ENCODE assay signal across 19 cellular contexts in the genomic region with DNA sequence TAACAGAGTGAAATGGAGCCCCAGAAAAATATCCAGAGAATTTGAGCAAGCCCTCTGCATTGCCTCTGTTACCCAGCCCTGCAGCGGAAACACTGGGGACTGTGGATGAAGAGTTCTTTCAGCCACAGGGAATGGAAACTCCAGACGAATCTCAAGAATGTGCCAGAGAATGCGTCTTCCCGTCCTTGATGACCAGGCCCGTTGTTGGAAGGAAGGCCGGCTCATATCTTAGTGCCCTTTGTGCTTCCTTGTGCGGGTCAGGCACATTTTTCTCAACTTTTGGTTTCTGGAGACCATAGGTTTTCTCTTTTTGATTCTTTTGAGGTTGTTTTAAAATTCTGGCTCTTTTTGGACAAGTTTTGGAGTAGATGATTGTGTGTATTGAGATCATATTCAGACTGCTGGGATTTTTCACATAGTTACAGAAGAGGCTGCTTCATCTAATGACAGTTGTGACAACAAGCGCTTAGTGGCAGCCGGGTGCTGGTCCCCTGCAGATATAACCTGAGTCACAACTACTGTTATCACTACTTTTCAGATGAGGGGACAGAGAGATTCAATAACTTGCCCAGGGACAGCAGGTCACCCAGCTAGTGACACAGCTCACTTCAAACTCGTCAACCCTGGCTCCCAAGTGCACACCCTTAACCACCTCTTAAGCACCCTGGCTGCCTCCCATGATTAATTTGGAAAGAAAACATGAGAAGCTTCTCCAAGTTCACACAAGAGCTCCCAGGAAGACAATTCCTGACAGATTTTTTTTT. TPM values are rescaled to one million over a fixed set of nuclear protein-coding genes. Genes with fewer than 3 reads are reported as not detected.
DNase-seq lines count a peak whose midpoint lies in the region; ATAC-seq and TF ChIP-seq lines count a peak whose summit lies in the region.
"Had no signal": no experiment of that assay in that cellular context is flagged by ENCODE, and none has a peak within 500 bp of the region (broad histone marks: within the 10 kb centered on the region; RNA-seq: fewer than 3 reads in every experiment).

No MANE protein-coding gene starts in this region.

- H3K4me2 ChIP-seq in smooth muscle cell, result no peak overlapping the region
- H3K4me2 ChIP-seq: KMS-11 had no signal

- no peaks in the 10 kb centered on the region for H3K36me3 ChIP-seq in CD4-positive, alpha-beta memory T cell (ENCODE audit: insufficient read depth, low read length)
- H3K36me3 ChIP-seq in smooth muscle cell (ENCODE audit: low read depth) (no peaks in the 10 kb centered on the region), lower lobe of right lung (no peaks in the 10 kb centered on the region)
- H3K36me3 ChIP-seq: heart right ventricle, upper lobe of left lung had no signal

- no peaks in the 10 kb centered on the region for H3K9me3 ChIP-seq in CD4-positive, alpha-beta memory T cell (ENCODE audit: control insufficient read depth in 1 of 2, low read length in 2 of 2)
- H3K9me3 ChIP-seq in right cardiac atrium (ENCODE audit: control insufficient read depth, low read length), result no peaks in the 10 kb centered on the region
- no peaks in the 10 kb centered on the region for H3K9me3 ChIP-seq in smooth muscle cell (replicated peaks; ENCODE audit: low read depth)
- no peaks in the 10 kb centered on the region for H3K9me3 ChIP-seq in lower lobe of right lung
- H3K9me3 ChIP-seq: heart right ventricle, upper lobe of left lung had no signal

- peaks cover 23 to 42% of the 10 kb centered on the region in 2 donors for H3K36me3 Mint-ChIP-seq in CD4-positive, alpha-beta memory T cell
- H3K36me3 Mint-ChIP-seq in activated CD4-positive, alpha-beta memory T cell treated with anti-CD3 and anti-CD28 coated beads, Interleukin-2, amount 10 ng/mL, durations not matched to agents 7 days and 5 days (ENCODE audit: low read depth), result peaks cover 61% of the 10 kb centered on the region

- peaks cover 0 to 2% (median 0%) of the 10 kb centered on the region in 8 donors for H3K9me3 Mint-ChIP-seq in CD4-positive, alpha-beta memory T cell
- H3K9me3 Mint-ChIP-seq in activated CD4-positive, alpha-beta memory T cell treated with anti-CD3 and anti-CD28 coated beads, Interleukin-2, amount 10 ng/mL, durations not matched to agents 7 days and 5 days, result peaks cover 7% of the 10 kb centered on the region
- H3K9me3 Mint-ChIP-seq: activated naive CD4-positive, alpha-beta T cell treated with anti-CD3 and anti-CD28 coated beads, Interleukin-2, amount 10 ng/mL, durations not matched to agents 7 days and 5 days had no signal

- POLR2A ChIA-PET in CD4-positive, alpha-beta memory T cell (lab: Charles Lee; ENCODE audit: partially characterized antibody), result interaction anchor here (0.8 to 5.1 kb wide), 6 partner anchors 10 to 33 kb away, joined by 3 to 27 read pairs (median 8); partner anchors contain the start of gene MAL
- POLR2A ChIA-PET in activated CD4-positive, alpha-beta memory T cell treated with anti-CD3 and anti-CD28 coated beads, Interleukin-2, amount 10 ng/mL, durations not matched to agents 7 days and 5 days (lab: Charles Lee), result interaction anchor here (0.9 to 1.9 kb wide), 7 partner anchors 8 to 81 kb away, joined by 3 to 11 read pairs (median 3); partner anchors contain the start of gene MRPS5

- peaks cover 37% of the 10 kb centered on the region for H3K4me1 ChIP-seq in CD4-positive, alpha-beta memory T cell (ENCODE audit: insufficient read depth, low read length)
- H3K4me1 ChIP-seq in right cardiac atrium (ENCODE audit: control insufficient read depth, insufficient read depth, low read length) (peaks cover 14% of the 10 kb centered on the region), smooth muscle cell (ENCODE audit: low read depth) (no peaks in the 10 kb centered on the region), lower lobe of right lung (peaks cover 22% of the 10 kb centered on the region)

- no peak overlapping the region for H3K4me3 Mint-ChIP-seq in CD4-positive, alpha-beta memory T cell
- no peak overlapping the region for H3K4me3 Mint-ChIP-seq in activated CD4-positive, alpha-beta memory T cell treated with anti-CD3 and anti-CD28 coated beads, Interleukin-2, amount 10 ng/mL, durations not matched to agents 7 days and 5 days
- H3K4me3 Mint-ChIP-seq: activated naive CD4-positive, alpha-beta T cell treated with anti-CD3 and anti-CD28 coated beads, Interleukin-2, amount 10 ng/mL, durations not matched to agents 7 days and 5 days had no signal

- no peak overlapping the region for H3K27ac ChIP-seq in CD4-positive, alpha-beta memory T cell (ENCODE audit: low read depth, low read length)
- H3K27ac ChIP-seq in right cardiac atrium (ENCODE audit: low read length) (no peak overlapping the region), smooth muscle cell (ENCODE audit: low read depth) (no peak overlapping the region), lower lobe of right lung (no peak overlapping the region)
- H3K27ac ChIP-seq: heart right ventricle, KMS-11 had no signal

- CTCF ChIA-PET in CD4-positive, alpha-beta memory T cell (lab: Charles Lee; ENCODE audit: partially characterized antibody), result interaction anchor here (0.7 to 6.0 kb wide), 6 partner anchors 12 to 41 kb away, joined by 3 to 59 read pairs (median 6); no protein-coding TSS in a partner anchor
- CTCF ChIA-PET in activated CD4-positive, alpha-beta memory T cell treated with anti-CD3 and anti-CD28 coated beads, Interleukin-2, amount 10 ng/mL, durations not matched to agents 7 days and 5 days (lab: Charles Lee), result interaction anchor here (0.8 to 2.0 kb wide), 5 partner anchors 13 to 74 kb away, joined by 3 to 8 read pairs (median 3); no protein-coding TSS in a partner anchor

- H3K4me1 Mint-ChIP-seq in CD4-positive, alpha-beta memory T cell, result peaks cover 50 to 94% (median 73%) of the 10 kb centered on the region in 4 donors
- H3K4me1 Mint-ChIP-seq in activated CD4-positive, alpha-beta memory T cell treated with anti-CD3 and anti-CD28 coated beads, Interleukin-2, amount 10 ng/mL, durations not matched to agents 7 days and 5 days, result peaks cover 72% of the 10 kb centered on the region

- intact Hi-C loops in CD4-positive, alpha-beta memory T cell (cut with micrococcal nuclease), result no loop called here
- intact Hi-C loops in right cardiac atrium (cut with DNase I), result no loop called here
- intact Hi-C loops in lower lobe of right lung (cut with DNase I), result no loop called here

- peak overlapping the region in 6 of 7 donors; percentile 33 to 86 (median 62) for H3K27ac Mint-ChIP-seq in CD4-positive, alpha-beta memory T cell
- H3K27ac Mint-ChIP-seq in activated CD4-positive, alpha-beta memory T cell treated with anti-CD3 and anti-CD28 coated beads, Interleukin-2, amount 10 ng/mL, durations not matched to agents 7 days and 5 days, result peak overlapping the region; percentile 33
- H3K27ac Mint-ChIP-seq: activated naive CD4-positive, alpha-beta T cell treated with anti-CD3 and anti-CD28 coated beads, Interleukin-2, amount 10 ng/mL, durations not matched to agents 7 days and 5 days; progenitor cell of endocrine pancreas had no signal

- H2AFZ ChIP-seq in smooth muscle cell (ENCODE audit: low read depth), result no peak overlapping the region

- no peaks in the 10 kb centered on the region for H3K27me3 ChIP-seq in CD4-positive, alpha-beta memory T cell (ENCODE audit: insufficient read depth, low read length)
- H3K27me3 ChIP-seq in right cardiac atrium (ENCODE audit: control insufficient read depth, insufficient read depth) (no peaks in the 10 kb centered on the region), smooth muscle cell (ENCODE audit: low read depth) (no peaks in the 10 kb centered on the region), lower lobe of right lung (ENCODE audit: low read depth) (no peaks in the 10 kb centered on the region)
- H3K27me3 ChIP-seq: heart right ventricle, upper lobe of left lung had no signal

- WGBS in right cardiac atrium, result 51% methylated on average over 10 of the region's 10 CpGs
- WGBS in smooth muscle cell (ENCODE audit: low lambda C conversion rate), result 73% methylated on average over 10 of the region's 10 CpGs

- no peaks in the 10 kb centered on the region for H4K20me1 ChIP-seq in smooth muscle cell (ENCODE audit: low read depth)

- ATAC-seq in GM21529 (IDR thresholded peaks at IDR 0.05; ENCODE audit: unreplicated experiment) (peak; percentile 39), right cardiac atrium (peak; percentile 32 to 40), lower lobe of right lung (no peak), HG03354 (IDR thresholded peaks at IDR 0.05; ENCODE audit: poor library complexity, severe bottlenecking, unreplicated experiment) (no peak)
- ATAC-seq: PC-3 had no signal

- no peak overlapping the region for H3K9ac ChIP-seq in smooth muscle cell (ENCODE audit: low read depth)
- H3K9ac ChIP-seq: KMS-11 had no signal

- H3F3A ChIP-seq in smooth muscle cell (ENCODE audit: low read depth), result no peaks in the 10 kb centered on the region

- no peak overlapping the region for H3K4me3 ChIP-seq in CD4-positive, alpha-beta memory T cell (ENCODE audit: low read length in 2 of 2)
- no peak overlapping the region for H3K4me3 ChIP-seq in right cardiac atrium (ENCODE audit: low read length)
- no peak overlapping the region for H3K4me3 ChIP-seq in smooth muscle cell
- H3K4me3 ChIP-seq in lower lobe of right lung, result no peak overlapping the region
- H3K4me3 ChIP-seq: heart right ventricle, upper lobe of left lung had no signal

- H3K79me2 ChIP-seq in smooth muscle cell (ENCODE audit: low read depth), result no peaks in the 10 kb centered on the region

- TF ChIP-seq CTCF in smooth muscle cell (IDR thresholded peaks at IDR 0.05; ENCODE audit: borderline replicate concordance, insufficient read depth, poor library complexity, severe bottlenecking) (no peak), lower lobe of right lung (IDR thresholded peaks at IDR 0.05) (no peak)

- no peak for DNase-seq in CD4-positive, alpha-beta memory T cell
- DNase-seq in activated CD4-positive, alpha-beta memory T cell treated with anti-CD3 and anti-CD28 coated beads, Interleukin-2, amount 10 ng/mL, durations not matched to agents 7 days and 5 days, result no peak
- DNase-seq in right cardiac atrium (no peak), cerebellar cortex (ENCODE audit: low spot score) (no peak), smooth muscle cell (lab: John Stamatoyannopoulos, UW; ENCODE audit: unreplicated experiment) (no peak), lower lobe of right lung (no peak)
- DNase-seq: DMS79 treated with DMSO at 0.1 percent for 48 hours, heart right ventricle, NCI-H524, PC-3, SW 1271, upper lobe of left lung had no signal

- H3K27me3 Mint-ChIP-seq in CD4-positive, alpha-beta memory T cell, result no peaks in the 10 kb centered on the region
- no peaks in the 10 kb centered on the region for H3K27me3 Mint-ChIP-seq in activated CD4-positive, alpha-beta memory T cell treated with anti-CD3 and anti-CD28 coated beads, Interleukin-2, amount 10 ng/mL, durations not matched to agents 7 days and 5 days
- H3K27me3 Mint-ChIP-seq: activated naive CD4-positive, alpha-beta T cell treated with anti-CD3 and anti-CD28 coated beads, Interleukin-2, amount 10 ng/mL, durations not matched to agents 7 days and 5 days had no signal

RNA-seq across cellular contexts. Expression of gene MAL, which starts 15.7 kb away (rescaled TPM):
- 100 to 1,000 TPM; 108 to 113 TPM for total RNA-seq in CD4-positive, alpha-beta memory T cell
- 100 to 1,000 TPM; 271 to 274 TPM for polyA plus RNA-seq in CD4-positive, alpha-beta memory T cell
- 100 to 1,000 TPM; 202 to 210 TPM for total RNA-seq in activated CD4-positive, alpha-beta memory T cell treated with anti-CD3 and anti-CD28 coated beads, Interleukin-2, amount 10 ng/mL, durations not matched to agents 7 days and 5 days
- total RNA-seq in right cardiac atrium (10 to 100 TPM in 1 of 4 donors, 1 to 10 TPM in 3; 4.5 to 15.5 (median 9.2) TPM), smooth muscle cell (not detected in 2 replicates), lower lobe of right lung (13.4 TPM)
- polyA plus RNA-seq in right cardiac atrium (14.6 TPM), smooth muscle cell (not detected in 2 replicates)
- total RNA-seq: chondrocyte, progenitor cell of endocrine pancreas had no signal
- polyA plus RNA-seq: BJ had no signal

Comparison
In these comparisons a context has a peak if more than half of its experiments do, and no peak if none do; other contexts are left out.
1. ATAC-seq: peak in GM21529 (single experiment) and right cardiac atrium (2 of 2); none in lower lobe of right lung (0 of 2) and HG03354 (single experiment).